In the genomic region with DNA sequence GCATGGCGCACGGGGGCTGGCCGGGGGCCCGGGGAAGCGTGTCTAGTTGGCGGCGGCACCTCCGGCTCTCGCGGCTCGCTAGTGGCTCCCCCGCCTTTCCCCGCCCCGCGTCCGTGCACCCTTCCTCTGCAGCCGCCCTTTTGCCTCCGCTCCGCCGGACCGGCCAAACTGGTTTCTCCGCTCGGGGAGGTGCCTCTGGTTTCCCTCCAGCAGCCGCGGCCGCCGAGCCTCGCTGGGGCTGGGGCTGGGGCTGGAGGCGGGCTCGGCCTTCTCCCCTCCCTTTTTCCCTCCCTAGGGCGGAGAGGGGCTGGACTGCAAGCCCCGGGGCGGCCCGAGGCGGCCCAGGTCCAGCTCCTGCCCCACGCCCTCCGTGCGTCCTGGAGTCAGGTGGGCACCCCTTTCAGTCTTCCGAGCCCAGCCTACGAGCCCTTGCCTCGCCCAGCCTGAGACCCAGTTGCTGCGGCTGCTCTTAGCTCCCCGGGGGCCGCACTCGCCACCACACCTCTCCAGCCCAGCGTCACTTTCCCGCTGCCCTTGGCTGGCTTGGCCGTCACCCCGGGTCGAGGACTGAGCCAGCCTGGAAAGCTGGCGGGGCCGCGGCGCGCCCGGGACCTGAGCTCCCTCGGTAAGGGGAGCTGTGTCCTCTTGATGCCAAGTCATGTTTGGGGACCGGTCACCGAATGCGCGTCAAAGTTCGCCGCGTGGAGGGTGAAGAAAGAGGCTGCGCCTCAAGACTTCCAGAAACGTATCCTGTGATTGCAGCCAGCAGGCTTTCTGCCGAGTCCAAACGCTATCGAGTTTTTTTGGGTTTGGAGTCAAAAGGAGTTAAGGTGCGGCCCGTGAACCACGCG, we compare ENCODE assay signal across 8 cellular contexts. TPM values are rescaled to one million over a fixed set of nuclear protein-coding genes. Genes with fewer than 3 reads are reported as not detected.
A peak's percentile ranks its signal among the peaks of the same experiment; 100 is the strongest.
DNase-seq lines count a peak whose midpoint lies in the region; ATAC-seq and TF ChIP-seq lines count a peak whose summit lies in the region.

TSS of gene ATP8B1 (minus strand) at position 197 of the 851 bp plus-strand sequence. CDS start 71,508 bp downstream, outside the sequence.

- peak within 1 kb of the TSS; percentile 74 to 91 (median 88) for H3K9ac ChIP-seq in skeletal muscle tissue (ENCODE audit: low read depth in 1 of 3, low read length in 3 of 3)

- peak; percentile 57 for TF ChIP-seq POLR2A in breast epithelium (IDR thresholded peaks at IDR 0.05)

- H3K36me3 Mint-ChIP-seq in effector memory CD8-positive, alpha-beta T cell (ENCODE audit: insufficient read depth): no peaks in the 10 kb centered on the region

- H3K4me3 Mint-ChIP-seq in effector memory CD8-positive, alpha-beta T cell: peak within 1 kb of the TSS in 1 of 2 donors; percentile 51

- H3K27me3 Mint-ChIP-seq in effector memory CD8-positive, alpha-beta T cell: peaks cover 32 to 61% of the 10 kb centered on the region in 2 donors

- no peaks in the 10 kb centered on the region for H3K4me1 ChIP-seq in breast epithelium
- H3K4me1 ChIP-seq in skeletal muscle tissue (ENCODE audit: control insufficient read depth in 3 of 3, insufficient read depth in 3 of 3, low read length in 3 of 3): peaks cover 18 to 32% (median 28%) of the 10 kb centered on the region in 3 donors

- in situ Hi-C loops in Caki2 (cut with HindIII; ENCODE audit: low pct_unique_long_range_greater_than_20kb, low sequenced_read_pairs): no loop called here

- peaks cover 0 to 5% of the 10 kb centered on the region in 2 donors for H3K4me1 Mint-ChIP-seq in effector memory CD8-positive, alpha-beta T cell (ENCODE audit: low read depth in 2 of 2)

- peak within 1 kb of the TSS; percentile 92 to 95 for H3K27ac ChIP-seq in breast epithelium
- peak within 1 kb of the TSS; percentile 86 for H3K27ac ChIP-seq in skeletal muscle tissue (ENCODE audit: low read depth, low read length)

- no peak within 1 kb of the TSS for H3K27ac Mint-ChIP-seq in effector memory CD8-positive, alpha-beta T cell

- ATAC-seq in GM21526 (IDR thresholded peaks at IDR 0.05; ENCODE audit: low FRiP score, unreplicated experiment) (peak; percentile 55), GM21447 (IDR thresholded peaks at IDR 0.05; ENCODE audit: unreplicated experiment) (no peak)
- ATAC-seq in effector memory CD8-positive, alpha-beta T cell (replicated peaks): no peak

- intact Hi-C loops in breast epithelium (cut with DNase I; ENCODE audit: low total_unique reads): loop anchor here (10.0 kb wide), 1 partner anchor 69 kb away; no protein-coding TSS in a partner anchor

- H3K9me3 Mint-ChIP-seq in effector memory CD8-positive, alpha-beta T cell: no peaks in the 10 kb centered on the region

- no peak for TF ChIP-seq CTCF in breast epithelium (IDR thresholded peaks at IDR 0.05)

- H3K27me3 ChIP-seq in breast epithelium (no peaks in the 10 kb centered on the region), skeletal muscle tissue (ENCODE audit: control insufficient read depth in 3 of 3, insufficient read depth in 3 of 3, low read length in 3 of 3) (peaks cover 0 to 5% (median 3%) of the 10 kb centered on the region in 3 donors)

- peak within 1 kb of the TSS; percentile 76 to 89 (median 84) for H3K4me3 ChIP-seq in breast epithelium
- peak within 1 kb of the TSS; percentile 82 to 85 (median 82) for H3K4me3 ChIP-seq in skeletal muscle tissue (ENCODE audit: low read length in 3 of 3)

- peak; percentile 81 for DNase-seq in Caki2 (ENCODE audit: low read depth)
- DNase-seq in NCI-H2029 treated with DMSO at 0.1 percent for 48 hours (lab: John Stamatoyannopoulos, UW): peak; percentile 64
- DNase-seq in breast epithelium (ENCODE audit: low spot score in 2 of 2): peak; percentile 87 to 97
- DNase-seq in iPS-NIHi11 (ENCODE audit: low spot score): peak; percentile 90
- no peak for DNase-seq in effector memory CD8-positive, alpha-beta T cell

- H3K9me3 ChIP-seq in breast epithelium (no peaks in the 10 kb centered on the region), skeletal muscle tissue (ENCODE audit: control insufficient read depth in 3 of 3, low read length in 3 of 3) (no peaks in the 10 kb centered on the region)

- H3K36me3 ChIP-seq in breast epithelium: no peaks in the 10 kb centered on the region
- H3K36me3 ChIP-seq in skeletal muscle tissue (ENCODE audit: control insufficient read depth in 3 of 3, insufficient read depth in 3 of 3, low read length in 3 of 3): no peaks in the 10 kb centered on the region

RNA-seq across cellular contexts. Expression of gene ATP8B1, which starts in this region (rescaled TPM):
- total RNA-seq in Caki2 (2014; rRNA removed; shearing (Covaris generic); ENCODE audit: low replicate concordance): 3.4 and 4.9 TPM in 2 replicates
- total RNA-seq in breast epithelium (10 to 100 TPM in 2 of 3 donors, 1 to 10 TPM in 1; 5.1 to 45.1 (median 41.3) TPM), skeletal muscle tissue (4.7 TPM)

Comparison
In these comparisons a context has a peak if more than half of its experiments do, and no peak if none do; other contexts are left out.
1. DNase-seq: peak in Caki2 (single experiment), NCI-H2029 treated with DMSO at 0.1 percent for 48 hours (single experiment), breast epithelium (2 of 2) and iPS-NIHi11 (single experiment); none in effector memory CD8-positive, alpha-beta T cell (0 of 3).